1 cellular context compared by ENCODE assay signal in genomic region chr17:55925440-55925839, GRCh38.
TF ChIP-seq lines count a peak whose summit lies in the region.

No MANE protein-coding gene starts in this region.

TF ChIP-seq in WTC11, 78 proteins besides CTCF, POLR2A, EP300 and RAD21:
- TF ChIP-seq ESRRA (CRISPR knock-in tag; IDR thresholded peaks at IDR 0.05; ENCODE audit: borderline replicate concordance) = no peak
- peak; percentile 34; the same call in 1 of the 2 replicates for TF ChIP-seq USF1 (CRISPR knock-in tag; IDR thresholded peaks at IDR 0.05)
- peak; percentile 65 for TF ChIP-seq USF2 (CRISPR knock-in tag; IDR thresholded peaks at IDR 0.05)
- no peak for TF ChIP-seq PRRX2 (CRISPR knock-in tag; IDR thresholded peaks at IDR 0.05)
